18 cellular contexts compared by ENCODE assay signal in the genomic region with DNA sequence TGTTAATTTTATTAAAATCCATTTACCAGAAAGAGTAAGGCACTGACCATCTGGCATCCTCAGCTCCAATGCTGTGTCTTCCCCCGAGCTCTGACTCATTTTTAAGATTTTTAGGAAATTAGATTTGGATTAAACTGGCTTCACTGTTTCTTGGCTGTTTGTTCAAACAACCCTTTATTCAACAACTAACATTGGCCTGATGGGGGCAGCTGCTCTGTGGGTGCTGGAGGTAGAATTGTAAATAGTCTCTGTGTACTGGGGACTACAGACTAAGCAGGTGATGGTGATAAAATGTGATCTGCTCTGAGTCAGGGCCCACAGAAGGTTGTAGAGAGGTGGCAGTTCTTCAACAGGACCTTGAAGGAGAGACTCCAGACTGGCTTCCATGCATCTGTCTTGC. TPM values are rescaled to one million over a fixed set of nuclear protein-coding genes. Genes with fewer than 3 reads are reported as not detected.
DNase-seq lines count a peak whose midpoint lies in the region; ATAC-seq, FAIRE-seq and TF ChIP-seq lines count a peak whose summit lies in the region.
"Had no signal": no experiment of that assay in that cellular context is flagged by ENCODE, and none has a peak within 500 bp of the region (broad histone marks: within the 10 kb centered on the region; RNA-seq: fewer than 3 reads in every experiment).

No MANE protein-coding gene starts in this region.

- no peak overlapping the region for H3K4me3 Mint-ChIP-seq in activated T-helper 2 cell treated with anti-CD3 and anti-CD28 coated beads, Interferon-gamma antibody, Interleukin-2, Interleukin-4, amounts not matched to agents 10 μg/mL and 5 μg/mL and 100 μg/mL, durations not matched to agents 14 hours and 24 hours and 36 hours (ENCODE audit: low read depth)

- H3K27me3 Mint-ChIP-seq in activated T-helper 2 cell treated with anti-CD3 and anti-CD28 coated beads, Interferon-gamma antibody, Interleukin-2, Interleukin-4, amounts not matched to agents 10 μg/mL and 5 μg/mL and 100 μg/mL, durations not matched to agents 14 hours and 24 hours and 36 hours (ENCODE audit: low read depth), result peaks cover 3% of the 10 kb centered on the region

- no peak overlapping the region for H3K18ac ChIP-seq in mesendoderm (ENCODE audit: low read length)

- POLR2A ChIA-PET in HCT116 (lab: Charles Lee), result no interaction called here

- peaks cover 47% of the 10 kb centered on the region for H3K36me3 Mint-ChIP-seq in activated T-helper 2 cell treated with anti-CD3 and anti-CD28 coated beads, Interferon-gamma antibody, Interleukin-2, Interleukin-4, amounts not matched to agents 10 μg/mL and 5 μg/mL and 100 μg/mL, durations not matched to agents 14 hours and 24 hours and 36 hours (ENCODE audit: low read depth)

- no peak overlapping the region for H4K5ac ChIP-seq in mesendoderm (ENCODE audit: low read length)

- no peak overlapping the region for H3K23ac ChIP-seq in mesendoderm (ENCODE audit: low read length)

- intact Hi-C loops in HCT116 (cut with micrococcal nuclease), result no loop called here
- intact Hi-C loops in activated T-helper 2 cell treated with anti-CD3 and anti-CD28 coated beads, Interferon-gamma antibody, Interleukin-2, Interleukin-4, amounts not matched to agents 10 μg/mL and 5 μg/mL and 100 μg/mL, durations not matched to agents 14 hours and 24 hours and 36 hours (cut with micrococcal nuclease), result no loop called here

- no peak overlapping the region for H3K4me3 ChIP-seq in HCT116 (replicated peaks in 1 of 2; ENCODE audit: low read depth in 1 of 2, low read length in 2 of 2)
- no peak overlapping the region for H3K4me3 ChIP-seq in mesendoderm (ENCODE audit: low read length)
- H3K4me3 ChIP-seq: colonic mucosa, tibial artery had no signal

- no peaks in the 10 kb centered on the region for H3K9me2 ChIP-seq in HCT116 (ENCODE audit: insufficient read depth)

- no peak for FAIRE-seq in RCC 7860 (lab: Jason Lieb, UNC)
- FAIRE-seq: H1, TTC549 had no signal

- no peak overlapping the region for H3K56ac ChIP-seq in mesendoderm (ENCODE audit: low read length)

- no peak for ATAC-seq in HCT116
- no peak for ATAC-seq in GM18517 (IDR thresholded peaks at IDR 0.05; ENCODE audit: unreplicated experiment)
- ATAC-seq in GM21528 (IDR thresholded peaks at IDR 0.05; ENCODE audit: low FRiP score, unreplicated experiment), result no peak
- ATAC-seq: left lobe of liver had no signal

- H2BK5ac ChIP-seq in mesendoderm (ENCODE audit: low read length), result no peak overlapping the region

- H2AFZ ChIP-seq in HCT116 (ENCODE audit: low read depth, low read length, poor library complexity, severe bottlenecking), result no peak overlapping the region

- H4K8ac ChIP-seq in mesendoderm (ENCODE audit: low read depth, low read length), result no peak overlapping the region

- TF ChIP-seq RAD21 in HCT116 (IDR thresholded peaks at IDR 0.05; ENCODE audit: low read depth), result no peak

- no peaks in the 10 kb centered on the region for H4K20me1 ChIP-seq in HCT116 (ENCODE audit: insufficient read depth)

- BruUV-seq in HCT116 (replicated peaks; lab: Mats Ljungman, UMichigan), result TSS peak; percentile 2

- H3K79me2 ChIP-seq in HCT116 (ENCODE audit: insufficient read depth, low read length), result peaks cover 19% of the 10 kb centered on the region
- H3K79me2 ChIP-seq in mesendoderm (ENCODE audit: control insufficient read depth, insufficient read depth, low read length), result peaks cover 2% of the 10 kb centered on the region

- H3K4ac ChIP-seq in mesendoderm (ENCODE audit: low read depth, low read length), result no peak overlapping the region

- H3K27ac ChIP-seq in HCT116 (ENCODE audit: low read depth, low read length), result no peak overlapping the region
- no peak overlapping the region for H3K27ac ChIP-seq in mesendoderm (ENCODE audit: low read depth, low read length)
- H3K27ac ChIP-seq: colonic mucosa, tibial artery had no signal

- no peak overlapping the region for H2AK5ac ChIP-seq in mesendoderm (ENCODE audit: low read length)

- H3K9ac ChIP-seq in HCT116 (ENCODE audit: low read length) (no peak overlapping the region), mesendoderm (ENCODE audit: low read length) (no peak overlapping the region)

- no peaks in the 10 kb centered on the region for H3K9me3 Mint-ChIP-seq in activated T-helper 2 cell treated with anti-CD3 and anti-CD28 coated beads, Interferon-gamma antibody, Interleukin-2, Interleukin-4, amounts not matched to agents 10 μg/mL and 5 μg/mL and 100 μg/mL, durations not matched to agents 14 hours and 24 hours and 36 hours

- no peak for TF ChIP-seq POLR2A in HCT116 (IDR thresholded peaks at IDR 0.05; ENCODE audit: borderline replicate concordance, extremely low read depth, insufficient read depth, insufficient read length)

- H3K4me1 Mint-ChIP-seq in activated T-helper 2 cell treated with anti-CD3 and anti-CD28 coated beads, Interferon-gamma antibody, Interleukin-2, Interleukin-4, amounts not matched to agents 10 μg/mL and 5 μg/mL and 100 μg/mL, durations not matched to agents 14 hours and 24 hours and 36 hours (ENCODE audit: low read depth), result peaks cover 12% of the 10 kb centered on the region

- no peak overlapping the region for H2BK15ac ChIP-seq in mesendoderm (replicated peaks; ENCODE audit: low read depth)

- H3K36me3 ChIP-seq in HCT116 (ENCODE audit: control insufficient read depth in 1 of 2, insufficient read depth in 2 of 2, low read length in 2 of 2) (peaks cover 8 to 21% of the 10 kb centered on the region in 2 experiments; a peak in 3 of 4 replicates), mesendoderm (ENCODE audit: control insufficient read depth, insufficient read depth, low read length) (peaks cover 5% of the 10 kb centered on the region)
- H3K36me3 ChIP-seq: colonic mucosa had no signal

- H3K27me3 ChIP-seq in HCT116 (ENCODE audit: insufficient read depth, low read length), result no peaks in the 10 kb centered on the region
- no peaks in the 10 kb centered on the region for H3K27me3 ChIP-seq in mesendoderm (ENCODE audit: insufficient read depth, low read length, poor library complexity)
- H3K27me3 ChIP-seq: colonic mucosa, tibial artery had no signal

- H3K79me1 ChIP-seq in mesendoderm (ENCODE audit: low read length), result peaks cover 2% of the 10 kb centered on the region

- DNase-seq in D341Med (ENCODE audit: low spot score), result peak; percentile 66
- DNase-seq in HCT116 (ENCODE audit: low read depth, low spot score), result no peak
- DNase-seq in SHP77 treated with DMSO at 0.1 percent for 48 hours (lab: John Stamatoyannopoulos, UW), result peak; percentile 59
- DNase-seq in mesendoderm, result peak; percentile 13
- DNase-seq in activated T-helper 2 cell treated with anti-CD3 and anti-CD28 coated beads, Interferon-gamma antibody, Interleukin-2, Interleukin-4, amounts not matched to agents 10 μg/mL and 5 μg/mL and 100 μg/mL, durations not matched to agents 14 hours and 24 hours and 36 hours (ENCODE audit: low spot score), result no peak
- DNase-seq in RCC 7860 (ENCODE audit: low spot score), result no peak
- DNase-seq: activated CD4-positive, alpha-beta T cell treated with anti-CD3 and anti-CD28 coated beads, Interleukin-2, amount 50 U/mL, for 48 hours; colonic mucosa; erythroblast; hippocampal formation; NCI-H1930; stimulated activated CD8-positive, alpha-beta memory T cell treated with anti-CD3 and anti-CD28 coated beads, Interleukin-4, amount 100 ng/mL, for 48 hours; tibial artery had no signal

- TF ChIP-seq CTCF in HCT116 (IDR thresholded peaks at IDR 0.05 in 2 of 3, conservative IDR thresholded peaks at IDR 0.05 in 1 of 3; ENCODE audit: borderline replicate concordance in 1 of 3, insufficient read depth in 1 of 3, low read depth in 2 of 3, low read length in 2 of 3), result no peak

- CTCF ChIA-PET in HCT116 (lab: Charles Lee), result no interaction called here

- RAD21 ChIA-PET in HCT116 (lab: Charles Lee; ENCODE audit: low non-redundant PET in 1 of 2, low total read pairs in 2 of 2, uncharacterized antibody in 2 of 2, unreplicated experiment in 2 of 2), result no interaction called here

- no peaks in the 10 kb centered on the region for H3K9me3 ChIP-seq in HCT116 (ENCODE audit: control insufficient read depth in 1 of 2, insufficient read depth in 1 of 2, low read depth in 1 of 2, low read length in 2 of 2)
- H3K9me3 ChIP-seq: colonic mucosa, tibial artery had no signal

- H3K27ac Mint-ChIP-seq in activated T-helper 2 cell treated with anti-CD3 and anti-CD28 coated beads, Interferon-gamma antibody, Interleukin-2, Interleukin-4, amounts not matched to agents 10 μg/mL and 5 μg/mL and 100 μg/mL, durations not matched to agents 14 hours and 24 hours and 36 hours, result no peak overlapping the region

- no peak overlapping the region for H2BK120ac ChIP-seq in mesendoderm (ENCODE audit: low read depth, low read length)

- no CpG with 5 or more reads among the region's 1 CpG for WGBS in mesendoderm (ENCODE audit: extremely low coverage, insufficient coverage, low lambda C conversion rate)

- peaks cover 8 to 13% of the 10 kb centered on the region in 2 experiments; a peak in 3 of 4 replicates for H3K4me1 ChIP-seq in HCT116 (ENCODE audit: control insufficient read depth in 1 of 2, insufficient read depth in 2 of 2, low read length in 2 of 2)
- H3K4me1 ChIP-seq in mesendoderm (ENCODE audit: control insufficient read depth, low read depth, low read length), result peaks cover 4% of the 10 kb centered on the region

- H3K4me2 ChIP-seq in HCT116 (ENCODE audit: low read length), result no peak overlapping the region
- H3K4me2 ChIP-seq in mesendoderm (ENCODE audit: low read length), result no peak overlapping the region

RNA-seq across cellular contexts. Expression of a gene that starts 2.9 kb away (rescaled TPM):
- 48.3 TPM for total RNA-seq in HCT116 (2021; ENCODE audit: unreplicated experiment)
- 52.0 and 59.8 TPM in 2 replicates for polyA plus RNA-seq in HCT116 (2012)
- polyA plus RNA-seq in mesendoderm (2013, experiment 1 of 2), result 31.5 TPM
- polyA plus RNA-seq in mesendoderm (2013, experiment 2 of 2), result 32.7 TPM
- 32.8 and 34.0 TPM in 2 replicates for total RNA-seq in activated T-helper 2 cell treated with anti-CD3 and anti-CD28 coated beads, Interferon-gamma antibody, Interleukin-2, Interleukin-4, amounts not matched to agents 10 μg/mL and 5 μg/mL and 100 μg/mL, durations not matched to agents 14 hours and 24 hours and 36 hours

RNA-seq across cellular contexts. Expression of a gene that starts 13.7 kb away (rescaled TPM):
- total RNA-seq in HCT116 (2021; ENCODE audit: unreplicated experiment), result 35.4 TPM
- polyA plus RNA-seq in HCT116 (2012), result 11.0 and 14.3 TPM in 2 replicates
- polyA plus RNA-seq in mesendoderm (2013, experiment 1 of 2), result 36.8 TPM
- 35.6 TPM for polyA plus RNA-seq in mesendoderm (2013, experiment 2 of 2)
- 44.3 and 44.9 TPM in 2 replicates for total RNA-seq in activated T-helper 2 cell treated with anti-CD3 and anti-CD28 coated beads, Interferon-gamma antibody, Interleukin-2, Interleukin-4, amounts not matched to agents 10 μg/mL and 5 μg/mL and 100 μg/mL, durations not matched to agents 14 hours and 24 hours and 36 hours

RNA-seq across cellular contexts. Expression of a gene that starts 37.9 kb away (rescaled TPM):
- total RNA-seq in HCT116 (2021; ENCODE audit: unreplicated experiment), result 438 TPM
- 438 and 793 TPM in 2 replicates for polyA plus RNA-seq in HCT116 (2012)
- polyA plus RNA-seq in mesendoderm (2013, experiment 1 of 2), result 325 TPM
- polyA plus RNA-seq in mesendoderm (2013, experiment 2 of 2), result 322 TPM
- total RNA-seq in activated T-helper 2 cell treated with anti-CD3 and anti-CD28 coated beads, Interferon-gamma antibody, Interleukin-2, Interleukin-4, amounts not matched to agents 10 μg/mL and 5 μg/mL and 100 μg/mL, durations not matched to agents 14 hours and 24 hours and 36 hours, result 283 and 285 TPM in 2 replicates

RNA-seq across cellular contexts. Expression of a gene that starts 58.4 kb away (rescaled TPM):
- total RNA-seq in HCT116 (2021; ENCODE audit: unreplicated experiment), result 53.1 TPM
- polyA plus RNA-seq in HCT116 (2012), result 13.2 and 15.9 TPM in 2 replicates
- 14.8 TPM for polyA plus RNA-seq in mesendoderm (2013, experiment 1 of 2)
- polyA plus RNA-seq in mesendoderm (2013, experiment 2 of 2), result 14.6 TPM
- total RNA-seq in activated T-helper 2 cell treated with anti-CD3 and anti-CD28 coated beads, Interferon-gamma antibody, Interleukin-2, Interleukin-4, amounts not matched to agents 10 μg/mL and 5 μg/mL and 100 μg/mL, durations not matched to agents 14 hours and 24 hours and 36 hours, result 50.8 and 51.0 TPM in 2 replicates

RNA-seq across cellular contexts. Expression of a gene that starts 59.9 kb away (rescaled TPM):
- 14.0 TPM for total RNA-seq in HCT116 (2021; ENCODE audit: unreplicated experiment)
- 3.0 and 3.4 TPM in 2 replicates for polyA plus RNA-seq in HCT116 (2012)
- 7.3 TPM for polyA plus RNA-seq in mesendoderm (2013, experiment 1 of 2)
- 7.8 TPM for polyA plus RNA-seq in mesendoderm (2013, experiment 2 of 2)
- total RNA-seq in activated T-helper 2 cell treated with anti-CD3 and anti-CD28 coated beads, Interferon-gamma antibody, Interleukin-2, Interleukin-4, amounts not matched to agents 10 μg/mL and 5 μg/mL and 100 μg/mL, durations not matched to agents 14 hours and 24 hours and 36 hours, result 14.2 and 15.9 TPM in 2 replicates

Comparison
In these comparisons a context has a peak if more than half of its experiments do, and no peak if none do; other contexts are left out.
1. DNase-seq: peak in D341Med (single experiment), SHP77 treated with DMSO at 0.1 percent for 48 hours (single experiment) and mesendoderm (single experiment); none in HCT116 (single experiment), activated T-helper 2 cell treated with anti-CD3 and anti-CD28 coated beads, Interferon-gamma antibody, Interleukin-2, Interleukin-4, amounts not matched to agents 10 μg/mL and 5 μg/mL and 100 μg/mL, durations not matched to agents 14 hours and 24 hours and 36 hours (single experiment) and RCC 7860 (single experiment).